In the genomic region with DNA sequence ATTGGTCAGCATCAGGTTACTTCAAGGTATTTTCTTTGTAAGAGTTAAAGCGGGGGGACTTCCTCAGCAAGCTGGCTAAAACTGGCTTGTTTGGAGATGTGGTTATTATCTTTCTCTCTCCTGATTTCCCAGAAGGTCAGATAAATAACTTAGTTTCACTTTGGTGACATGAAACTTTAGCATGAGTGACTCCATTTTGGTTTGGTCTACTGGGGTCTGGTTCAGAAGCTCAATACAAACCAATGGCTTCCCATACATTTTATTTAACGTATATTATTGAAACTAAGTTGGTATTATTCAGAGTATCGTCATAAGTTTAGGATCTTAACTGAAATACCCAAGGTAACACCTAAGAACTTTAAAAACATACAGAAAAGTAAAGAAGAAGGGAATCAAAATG, we compare ENCODE assay signal across 18 cellular contexts. TPM values are rescaled to one million over a fixed set of nuclear protein-coding genes. Genes with fewer than 3 reads are reported as not detected.
DNase-seq lines count a peak whose midpoint lies in the region; ATAC-seq and TF ChIP-seq lines count a peak whose summit lies in the region.
"Had no signal": no experiment of that assay in that cellular context is flagged by ENCODE, and none has a peak within 500 bp of the region (broad histone marks: within the 10 kb centered on the region; RNA-seq: fewer than 3 reads in every experiment).

No MANE protein-coding gene starts in this region.

- H3K36me3 Mint-ChIP-seq in GM23338 (ENCODE audit: low read depth) (no peaks in the 10 kb centered on the region), T-helper 17 cell (ENCODE audit: low read depth) (peaks cover 2% of the 10 kb centered on the region), nephron progenitor cell (ENCODE audit: low read depth) (no peaks in the 10 kb centered on the region)
- H3K36me3 Mint-ChIP-seq: CD4-positive, CD25-positive, alpha-beta regulatory T cell; CD8-positive, alpha-beta T cell had no signal

- DNase-seq in GM23338 (ENCODE audit: low spot score), result peak; percentile 6
- no peak for DNase-seq in T-helper 17 cell
- no peak for DNase-seq in nephron progenitor cell
- no peak for DNase-seq in NCI-H2227 treated with DMSO at 0.1 percent for 48 hours (lab: John Stamatoyannopoulos, UW)
- DNase-seq in hippocampal formation (lab: John Stamatoyannopoulos, UW), result no peak
- DNase-seq: Caco-2; CD4-positive, CD25-positive, alpha-beta regulatory T cell; CD8-positive, alpha-beta T cell; DMS153; DND-41; GM23248; H9; HFFc6 had no signal

- ATAC-seq in GM23338 (no peak), T-helper 17 cell (no peak), HG02588 (IDR thresholded peaks at IDR 0.05; ENCODE audit: unreplicated experiment) (no peak)
- ATAC-seq: CD8-positive, alpha-beta T cell had no signal

- H3K27ac ChIP-seq in GM23338 (ENCODE audit: low read depth), result no peak overlapping the region
- H3K27ac ChIP-seq: 22Rv1, BLaER1, C4-2B, GM23248 had no signal

- H4K20me1 ChIP-seq in GM23338 (replicated peaks; ENCODE audit: insufficient read depth), result no peaks in the 10 kb centered on the region
- H4K20me1 ChIP-seq: BLaER1 had no signal

- no peaks in the 10 kb centered on the region for H3F3A ChIP-seq in GM23338 (replicated peaks; ENCODE audit: low read depth)

- no peaks in the 10 kb centered on the region for H3K9me2 ChIP-seq in GM23338 (ENCODE audit: insufficient read depth)

- no peaks in the 10 kb centered on the region for H3K4me1 ChIP-seq in GM23338 (ENCODE audit: insufficient read depth)
- H3K4me1 ChIP-seq: BLaER1 had no signal

- no peak overlapping the region for H3K4me3 Mint-ChIP-seq in GM23338
- peak overlapping the region; percentile 31 for H3K4me3 Mint-ChIP-seq in T-helper 17 cell
- no peak overlapping the region for H3K4me3 Mint-ChIP-seq in nephron progenitor cell
- H3K4me3 Mint-ChIP-seq: B cell; CD4-positive, CD25-positive, alpha-beta regulatory T cell; CD8-positive, alpha-beta T cell; H9; HFFc6 had no signal

- H3K9me3 Mint-ChIP-seq in GM23338 (no peaks in the 10 kb centered on the region), nephron progenitor cell (peaks cover 5% of the 10 kb centered on the region)
- H3K9me3 Mint-ChIP-seq: CD4-positive, CD25-positive, alpha-beta regulatory T cell; CD8-positive, alpha-beta T cell; H9 had no signal

- H3K36me3 ChIP-seq in GM23338 (ENCODE audit: insufficient read depth), result no peaks in the 10 kb centered on the region
- H3K36me3 ChIP-seq: BLaER1 had no signal

- H3K27ac Mint-ChIP-seq in GM23338, result no peak overlapping the region
- no peak overlapping the region for H3K27ac Mint-ChIP-seq in T-helper 17 cell
- H3K27ac Mint-ChIP-seq in nephron progenitor cell, result peak overlapping the region; percentile 59
- H3K27ac Mint-ChIP-seq: B cell; CD8-positive, alpha-beta T cell; H9; HFFc6 had no signal

- no peak overlapping the region for H2AFZ ChIP-seq in GM23338
- H2AFZ ChIP-seq: GM23248 had no signal

- H3K27me3 Mint-ChIP-seq in GM23338 (ENCODE audit: insufficient read depth, low read depth, poor library complexity) (peaks cover 6% of the 10 kb centered on the region), T-helper 17 cell (peaks cover 11% of the 10 kb centered on the region), nephron progenitor cell (ENCODE audit: low read depth, poor library complexity) (no peaks in the 10 kb centered on the region)
- H3K27me3 Mint-ChIP-seq: B cell had no signal

- H3K4me3 ChIP-seq in GM23338, result no peak overlapping the region
- H3K4me3 ChIP-seq: BLaER1, GM23248 had no signal

- TF ChIP-seq CTCF in GM23338 (conservative IDR thresholded peaks at IDR 0.05; ENCODE audit: low read depth in 2 of 2) (no peak), nephron progenitor cell (IDR thresholded peaks at IDR 0.05) (no peak)

- H3K9me3 ChIP-seq in T-helper 17 cell (ENCODE audit: control insufficient read depth, low read length, poor library complexity, severe bottlenecking), result no peaks in the 10 kb centered on the region
- H3K9me3 ChIP-seq: BLaER1, Caco-2 had no signal

- H3K4me2 ChIP-seq in GM23338, result no peak overlapping the region
- H3K4me2 ChIP-seq: BLaER1 had no signal

- no peaks in the 10 kb centered on the region for H3K79me2 ChIP-seq in GM23338 (replicated peaks; ENCODE audit: insufficient read depth)

- no peaks in the 10 kb centered on the region for H3K27me3 ChIP-seq in GM23338 (ENCODE audit: insufficient read depth)
- H3K27me3 ChIP-seq: BLaER1 had no signal

- H3K4me1 Mint-ChIP-seq in GM23338 (no peaks in the 10 kb centered on the region), T-helper 17 cell (peaks cover 3% of the 10 kb centered on the region), nephron progenitor cell (peaks cover 10% of the 10 kb centered on the region)
- H3K4me1 Mint-ChIP-seq: B cell had no signal

TF ChIP-seq in GM23338, 12 proteins besides CTCF, POLR2A, EP300 and RAD21 (continues in another document):
- no peak for TF ChIP-seq CREB1 (CRISPR knock-in tag; IDR thresholded peaks at IDR 0.05; ENCODE audit: low read depth)
- no peak for TF ChIP-seq ZNF331 (CRISPR knock-in tag; IDR thresholded peaks at IDR 0.05; ENCODE audit: low read depth)
- TF ChIP-seq STAT1 (IDR thresholded peaks at IDR 0.05; ENCODE audit: unreplicated experiment), result no peak
- TF ChIP-seq NANOG (IDR thresholded peaks at IDR 0.05; ENCODE audit: borderline replicate concordance), result no peak
- TF ChIP-seq JUNB (IDR thresholded peaks at IDR 0.05; ENCODE audit: unreplicated experiment), result no peak
- TF ChIP-seq EZH2 (IDR thresholded peaks at IDR 0.05; ENCODE audit: low read depth, unreplicated experiment), result no peak
- TF ChIP-seq, protein P1, sequence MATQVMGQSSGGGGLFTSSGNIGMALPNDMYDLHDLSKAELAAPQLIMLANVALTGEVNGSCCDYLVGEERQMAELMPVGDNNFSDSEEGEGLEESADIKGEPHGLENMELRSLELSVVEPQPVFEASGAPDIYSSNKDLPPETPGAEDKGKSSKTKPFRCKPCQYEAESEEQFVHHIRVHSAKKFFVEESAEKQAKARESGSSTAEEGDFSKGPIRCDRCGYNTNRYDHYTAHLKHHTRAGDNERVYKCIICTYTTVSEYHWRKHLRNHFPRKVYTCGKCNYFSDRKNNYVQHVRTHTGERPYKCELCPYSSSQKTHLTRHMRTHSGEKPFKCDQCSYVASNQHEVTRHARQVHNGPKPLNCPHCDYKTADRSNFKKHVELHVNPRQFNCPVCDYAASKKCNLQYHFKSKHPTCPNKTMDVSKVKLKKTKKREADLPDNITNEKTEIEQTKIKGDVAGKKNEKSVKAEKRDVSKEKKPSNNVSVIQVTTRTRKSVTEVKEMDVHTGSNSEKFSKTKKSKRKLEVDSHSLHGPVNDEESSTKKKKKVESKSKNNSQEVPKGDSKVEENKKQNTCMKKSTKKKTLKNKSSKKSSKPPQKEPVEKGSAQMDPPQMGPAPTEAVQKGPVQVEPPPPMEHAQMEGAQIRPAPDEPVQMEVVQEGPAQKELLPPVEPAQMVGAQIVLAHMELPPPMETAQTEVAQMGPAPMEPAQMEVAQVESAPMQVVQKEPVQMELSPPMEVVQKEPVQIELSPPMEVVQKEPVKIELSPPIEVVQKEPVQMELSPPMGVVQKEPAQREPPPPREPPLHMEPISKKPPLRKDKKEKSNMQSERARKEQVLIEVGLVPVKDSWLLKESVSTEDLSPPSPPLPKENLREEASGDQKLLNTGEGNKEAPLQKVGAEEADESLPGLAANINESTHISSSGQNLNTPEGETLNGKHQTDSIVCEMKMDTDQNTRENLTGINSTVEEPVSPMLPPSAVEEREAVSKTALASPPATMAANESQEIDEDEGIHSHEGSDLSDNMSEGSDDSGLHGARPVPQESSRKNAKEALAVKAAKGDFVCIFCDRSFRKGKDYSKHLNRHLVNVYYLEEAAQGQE (IDR thresholded peaks at IDR 0.05; ENCODE audit: unreplicated experiment), result no peak

RNA-seq across cellular contexts. Expression of gene AMMECR1L, which starts 41.7 kb away (rescaled TPM):
- 17.7 and 20.5 TPM in 2 replicates for total RNA-seq in GM23338 (2014; rRNA removed; shearing (Covaris generic))
- polyA plus RNA-seq in GM23338 (2016; fragmentation: Nextera tagmentation; extraction: Ambion mirVana), result 7.8 and 7.9 TPM in 2 replicates
- total RNA-seq in T-helper 17 cell, result 10 to 100 TPM; 15.6 to 17.0 TPM
